Comparison of ENCODE assay signal across 8 cellular contexts in the genomic region with DNA sequence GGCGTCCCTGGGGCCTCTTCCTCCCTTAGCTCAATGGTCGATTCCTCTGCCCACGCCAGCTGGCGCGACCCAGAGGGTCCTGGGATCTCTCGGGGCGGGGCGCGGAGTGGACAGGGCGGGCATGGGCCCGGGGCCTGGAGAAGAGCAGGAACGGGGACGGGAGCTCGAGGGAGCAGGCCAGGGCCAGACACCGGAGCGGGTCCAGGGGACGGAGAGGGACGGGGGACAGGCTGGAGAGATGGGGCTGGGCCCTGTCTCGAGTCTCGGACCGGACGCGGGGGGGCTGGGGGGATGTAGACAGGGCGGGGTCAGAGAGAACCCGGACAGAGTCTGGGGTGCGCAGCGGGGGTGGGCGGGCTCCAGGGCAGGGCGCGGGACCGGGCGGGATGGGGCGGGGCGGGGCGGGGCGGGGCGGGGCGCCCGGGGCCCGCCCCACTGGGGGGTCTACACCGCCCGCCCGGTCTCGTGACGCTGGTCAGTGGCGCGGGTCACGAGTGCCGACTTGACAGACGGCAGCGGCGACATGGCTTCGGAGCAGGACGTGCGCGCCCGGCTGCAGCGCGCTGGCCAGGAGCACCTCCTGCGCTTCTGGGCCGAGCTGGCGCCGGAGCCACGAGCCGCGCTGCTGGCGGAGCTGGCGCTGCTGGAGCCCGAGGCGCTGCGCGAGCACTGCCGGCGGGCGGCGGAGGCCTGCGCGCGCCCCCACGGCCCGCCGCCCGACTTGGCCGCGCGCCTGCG. TPM values are rescaled to one million over a fixed set of nuclear protein-coding genes. Genes with fewer than 3 reads are reported as not detected.
DNase-seq lines count a peak whose midpoint lies in the region; ATAC-seq, FAIRE-seq and TF ChIP-seq lines count a peak whose summit lies in the region.

A gene with protein sequence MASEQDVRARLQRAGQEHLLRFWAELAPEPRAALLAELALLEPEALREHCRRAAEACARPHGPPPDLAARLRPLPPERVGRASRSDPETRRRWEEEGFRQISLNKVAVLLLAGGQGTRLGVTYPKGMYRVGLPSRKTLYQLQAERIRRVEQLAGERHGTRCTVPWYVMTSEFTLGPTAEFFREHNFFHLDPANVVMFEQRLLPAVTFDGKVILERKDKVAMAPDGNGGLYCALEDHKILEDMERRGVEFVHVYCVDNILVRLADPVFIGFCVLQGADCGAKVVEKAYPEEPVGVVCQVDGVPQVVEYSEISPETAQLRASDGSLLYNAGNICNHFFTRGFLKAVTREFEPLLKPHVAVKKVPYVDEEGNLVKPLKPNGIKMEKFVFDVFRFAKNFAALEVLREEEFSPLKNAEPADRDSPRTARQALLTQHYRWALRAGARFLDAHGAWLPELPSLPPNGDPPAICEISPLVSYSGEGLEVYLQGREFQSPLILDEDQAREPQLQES (plus strand): TSS at position 508 of the 738 bp plus-strand sequence. CDS start 16 bp downstream, at position 524.

- peak; percentile 44 for ATAC-seq in HG03097 (IDR thresholded peaks at IDR 0.05; ENCODE audit: low FRiP score, unreplicated experiment)
- peak; percentile 78 for ATAC-seq in left ventricle myocardium superior

- H3K36me3 ChIP-seq in SJCRH30, result peaks cover 8% of the 10 kb centered on the region

- H3K9me3 ChIP-seq in SJCRH30 (replicated peaks), result no peaks in the 10 kb centered on the region

- H3K27ac ChIP-seq in SJCRH30, result peak within 1 kb of the TSS; percentile 70

- intact Hi-C loops in left ventricle myocardium superior (cut with micrococcal nuclease), result no loop called here

- DNase-seq in NCI-H748 (lab: John Stamatoyannopoulos, UW; ENCODE audit: unreplicated experiment), result peak; percentile 65
- DNase-seq in NCI-H748 treated with DMSO at 0.1 percent for 48 hours (lab: John Stamatoyannopoulos, UW), result no peak
- DNase-seq in SJCRH30, result peak; percentile 85 to 93
- peak in 53 of 56 donors; percentile 21 to 97 (median 74) for DNase-seq in amygdala (lab: John Stamatoyannopoulos, UW)
- peak; percentile 91 for DNase-seq in left ventricle myocardium superior
- peak; percentile 59 for DNase-seq in pons (ENCODE audit: low spot score)
- no peak for DNase-seq in D721Med (ENCODE audit: insufficient read length, low spot score)

- no peaks in the 10 kb centered on the region for H3K27me3 ChIP-seq in SJCRH30

- no peak for FAIRE-seq in D721Med (lab: Jason Lieb, UNC)

- TF ChIP-seq CTCF in D721Med (IDR thresholded peaks at IDR 0.05; ENCODE audit: insufficient read depth, missing control alignments), result no peak

- H3K4me3 ChIP-seq in SJCRH30, result peak within 1 kb of the TSS; percentile 68

- no peaks in the 10 kb centered on the region for H3K4me1 ChIP-seq in SJCRH30

RNA-seq across cellular contexts. Expression of the gene that starts here (rescaled TPM):
- total RNA-seq in SJCRH30 (2014; rRNA removed; shearing (Covaris generic)), result 12.6 and 13.8 TPM in 2 replicates
- 12.6 TPM for total RNA-seq in left ventricle myocardium superior

Comparison
In these comparisons a context has a peak if more than half of its experiments do, and no peak if none do; other contexts are left out.
1. DNase-seq: peak in NCI-H748 (single experiment), SJCRH30 (2 of 2), amygdala (53 of 56), left ventricle myocardium superior (single experiment) and pons (single experiment); none in NCI-H748 treated with DMSO at 0.1 percent for 48 hours (single experiment) and D721Med (single experiment).